ENCODE assay signal across 19 cellular contexts in the genomic region with DNA sequence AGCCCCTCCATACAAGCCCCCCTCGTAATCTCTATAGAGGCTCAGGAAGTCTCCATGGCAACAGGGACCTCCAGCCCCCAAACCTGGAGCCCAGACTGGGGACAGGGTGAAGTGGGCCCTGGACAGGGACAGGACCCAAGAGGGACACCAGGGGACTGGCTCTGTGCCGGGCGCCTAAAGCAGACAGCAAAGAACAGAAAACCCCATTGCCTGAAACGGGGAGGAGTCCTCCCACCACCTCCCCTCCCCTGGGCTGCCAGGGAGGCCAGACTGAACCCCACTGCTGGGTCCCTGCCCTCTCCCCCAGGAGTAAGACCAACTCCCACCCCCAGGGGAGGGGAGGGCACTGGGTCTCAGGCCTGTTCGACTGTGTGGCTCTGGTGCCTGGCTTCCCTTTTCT. TPM values are rescaled to one million over a fixed set of nuclear protein-coding genes. Genes with fewer than 3 reads are reported as not detected.
DNase-seq lines count a peak whose midpoint lies in the region; ATAC-seq, FAIRE-seq and TF ChIP-seq lines count a peak whose summit lies in the region.
"Had no signal": no experiment of that assay in that cellular context is flagged by ENCODE, and none has a peak within 500 bp of the region (broad histone marks: within the 10 kb centered on the region; RNA-seq: fewer than 3 reads in every experiment).

No MANE protein-coding gene starts in this region.

- H3K36me3 Mint-ChIP-seq in activated CD4-positive, alpha-beta T cell treated with anti-CD3 and anti-CD28 coated beads, Interleukin-2, amount 10 ng/mL, durations not matched to agents 7 days and 5 days (ENCODE audit: low read depth), result peaks cover 2% of the 10 kb centered on the region
- H3K36me3 Mint-ChIP-seq in activated CD4-positive, alpha-beta T cell treated with anti-CD3 and anti-CD28 coated beads, Interleukin-2, amount 10 ng/mL, durations not matched to agents 24 days and 14 days (ENCODE audit: low read depth), result no peaks in the 10 kb centered on the region
- H3K36me3 Mint-ChIP-seq in T-helper 17 cell (ENCODE audit: low read depth), result peaks cover 3% of the 10 kb centered on the region
- H3K36me3 Mint-ChIP-seq in stimulated activated memory B cell treated with anti-CD40 and anti-IgM and Interleukin-4, amounts not matched to agents 10 μg/mL and 1 μg/mL and 100 μg/mL, for 72 hours, result peaks cover 3% of the 10 kb centered on the region

- no peaks in the 10 kb centered on the region for H3K9me3 Mint-ChIP-seq in activated CD4-positive, alpha-beta T cell treated with anti-CD3 and anti-CD28 coated beads, Interleukin-2, amount 10 ng/mL, durations not matched to agents 7 days and 5 days
- H3K9me3 Mint-ChIP-seq in activated CD4-positive, alpha-beta T cell treated with anti-CD3 and anti-CD28 coated beads, Interleukin-2, amount 10 ng/mL, durations not matched to agents 24 days and 14 days, result no peaks in the 10 kb centered on the region
- H3K9me3 Mint-ChIP-seq in stimulated activated memory B cell treated with anti-CD40 and anti-IgM and Interleukin-4, amounts not matched to agents 10 μg/mL and 1 μg/mL and 100 μg/mL, for 72 hours, result no peaks in the 10 kb centered on the region

- FAIRE-seq in frontal cortex (lab: Jason Lieb, UNC), result no peak
- FAIRE-seq: A549, GM18507 had no signal

- peak overlapping the region; percentile 71 for H3K27ac Mint-ChIP-seq in activated CD4-positive, alpha-beta T cell treated with anti-CD3 and anti-CD28 coated beads, Interleukin-2, amount 10 ng/mL, durations not matched to agents 7 days and 5 days
- no peak overlapping the region for H3K27ac Mint-ChIP-seq in activated CD4-positive, alpha-beta T cell treated with anti-CD3 and anti-CD28 coated beads, Interleukin-2, amount 10 ng/mL, durations not matched to agents 24 days and 14 days
- H3K27ac Mint-ChIP-seq in T-helper 17 cell, result peak overlapping the region; percentile 91
- H3K27ac Mint-ChIP-seq in stimulated activated memory B cell treated with anti-CD40 and anti-IgM and Interleukin-4, amounts not matched to agents 10 μg/mL and 1 μg/mL and 100 μg/mL, for 72 hours, result peak overlapping the region; percentile 91

- H3K9me3 ChIP-seq in T-helper 17 cell (ENCODE audit: control insufficient read depth, low read length, poor library complexity, severe bottlenecking), result no peaks in the 10 kb centered on the region
- H3K9me3 ChIP-seq: A549, upper lobe of right lung had no signal

- no peak overlapping the region for H3K4me3 Mint-ChIP-seq in activated CD4-positive, alpha-beta T cell treated with anti-CD3 and anti-CD28 coated beads, Interleukin-2, amount 10 ng/mL, durations not matched to agents 7 days and 5 days
- no peak overlapping the region for H3K4me3 Mint-ChIP-seq in activated CD4-positive, alpha-beta T cell treated with anti-CD3 and anti-CD28 coated beads, Interleukin-2, amount 10 ng/mL, durations not matched to agents 24 days and 14 days
- H3K4me3 Mint-ChIP-seq in T-helper 17 cell, result peak overlapping the region; percentile 86
- H3K4me3 Mint-ChIP-seq in stimulated activated memory B cell treated with anti-CD40 and anti-IgM and Interleukin-4, amounts not matched to agents 10 μg/mL and 1 μg/mL and 100 μg/mL, for 72 hours, result no peak overlapping the region

- H3K4me3 ChIP-seq in dorsolateral prefrontal cortex, result no peak overlapping the region
- H3K4me3 ChIP-seq: A549, upper lobe of right lung had no signal

- no peak for DNase-seq in activated CD4-positive, alpha-beta T cell treated with anti-CD3 and anti-CD28 coated beads, Interleukin-2, amount 10 ng/mL, durations not matched to agents 7 days and 5 days
- DNase-seq in activated CD4-positive, alpha-beta T cell treated with anti-CD3 and anti-CD28 coated beads, Interleukin-2, amount 10 ng/mL, durations not matched to agents 24 days and 14 days, result no peak
- DNase-seq in T-helper 17 cell (no peak), dorsolateral prefrontal cortex (no peak), NCI-H2171 (lab: John Stamatoyannopoulos, UW) (no peak), frontal cortex (ENCODE audit: low spot score in 2 of 2) (no peak)
- DNase-seq in stimulated activated naive CD4-positive, alpha-beta T cell (lab: John Stamatoyannopoulos, UW), result no peak
- DNase-seq: DND-41; left cardiac atrium; NCI-H2029; OCI-M1; SIG-M5; stimulated activated CD4-positive, alpha-beta T cell treated with anti-CD3 and anti-CD28 coated beads, Interleukin-4, amount 100 ng/mL, for 4 hours; stimulated activated CD8-positive, alpha-beta memory T cell treated with anti-CD3 and anti-CD28 coated beads, Interleukin-4, amount 100 ng/mL, for 48 hours; upper lobe of right lung had no signal

- ATAC-seq in T-helper 17 cell, result no peak
- peak; percentile 6 for ATAC-seq in stimulated activated memory B cell treated with anti-CD40 and anti-IgM and Interleukin-4, amounts not matched to agents 10 μg/mL and 1 μg/mL and 100 μg/mL, for 72 hours
- ATAC-seq: left cardiac atrium had no signal

- TF ChIP-seq CTCF in dorsolateral prefrontal cortex (IDR thresholded peaks at IDR 0.05 in 54 of 56, conservative IDR thresholded peaks at IDR 0.05 in 2 of 56; ENCODE audit: low read depth in 1 of 56, partially characterized antibody in 56 of 56), result no peak

- no peaks in the 10 kb centered on the region for H3K27me3 Mint-ChIP-seq in activated CD4-positive, alpha-beta T cell treated with anti-CD3 and anti-CD28 coated beads, Interleukin-2, amount 10 ng/mL, durations not matched to agents 7 days and 5 days
- no peaks in the 10 kb centered on the region for H3K27me3 Mint-ChIP-seq in activated CD4-positive, alpha-beta T cell treated with anti-CD3 and anti-CD28 coated beads, Interleukin-2, amount 10 ng/mL, durations not matched to agents 24 days and 14 days
- no peaks in the 10 kb centered on the region for H3K27me3 Mint-ChIP-seq in T-helper 17 cell
- H3K27me3 Mint-ChIP-seq in stimulated activated memory B cell treated with anti-CD40 and anti-IgM and Interleukin-4, amounts not matched to agents 10 μg/mL and 1 μg/mL and 100 μg/mL, for 72 hours, result no peaks in the 10 kb centered on the region

- H3K27ac ChIP-seq in dorsolateral prefrontal cortex, result peak overlapping the region in 58 of 59 donors; percentile 29 to 100 (median 91)
- H3K27ac ChIP-seq: A549, parathyroid adenoma, upper lobe of right lung had no signal

- POLR2A ChIA-PET in activated CD4-positive, alpha-beta T cell treated with anti-CD3 and anti-CD28 coated beads, Interleukin-2, amount 10 ng/mL, durations not matched to agents 7 days and 5 days (lab: Charles Lee), result no interaction called here

- CTCF ChIA-PET in activated CD4-positive, alpha-beta T cell treated with anti-CD3 and anti-CD28 coated beads, Interleukin-2, amount 10 ng/mL, durations not matched to agents 7 days and 5 days (lab: Charles Lee), result interaction anchor here (1.4 to 3.6 kb wide), 2 partner anchors 11 to 13 kb away, joined by 3 to 13 read pairs; no protein-coding TSS in a partner anchor

- no peaks in the 10 kb centered on the region for H3K27me3 ChIP-seq in dorsolateral prefrontal cortex
- H3K27me3 ChIP-seq: upper lobe of right lung had no signal

- intact Hi-C loops in activated CD4-positive, alpha-beta T cell treated with anti-CD3 and anti-CD28 coated beads, Interleukin-2, amount 10 ng/mL, durations not matched to agents 24 days and 14 days (cut with micrococcal nuclease), result no loop called here
- intact Hi-C loops in dorsolateral prefrontal cortex (cut with DNase I), result loop anchor here in 1 of 2 donors (5.0 kb wide), 1 partner anchor 34 kb away; no protein-coding TSS in a partner anchor

- peaks cover 75% of the 10 kb centered on the region for H3K4me1 Mint-ChIP-seq in activated CD4-positive, alpha-beta T cell treated with anti-CD3 and anti-CD28 coated beads, Interleukin-2, amount 10 ng/mL, durations not matched to agents 7 days and 5 days
- H3K4me1 Mint-ChIP-seq in activated CD4-positive, alpha-beta T cell treated with anti-CD3 and anti-CD28 coated beads, Interleukin-2, amount 10 ng/mL, durations not matched to agents 24 days and 14 days, result peaks cover 52% of the 10 kb centered on the region
- peaks cover 54% of the 10 kb centered on the region for H3K4me1 Mint-ChIP-seq in T-helper 17 cell
- peaks cover 46% of the 10 kb centered on the region for H3K4me1 Mint-ChIP-seq in stimulated activated memory B cell treated with anti-CD40 and anti-IgM and Interleukin-4, amounts not matched to agents 10 μg/mL and 1 μg/mL and 100 μg/mL, for 72 hours

RNA-seq across cellular contexts. Expression of a gene that starts 40.7 kb away (rescaled TPM):
- total RNA-seq in activated CD4-positive, alpha-beta T cell treated with anti-CD3 and anti-CD28 coated beads, Interleukin-2, amount 10 ng/mL, durations not matched to agents 7 days and 5 days, result 1 to 10 TPM; 3.1 to 3.6 TPM
- 6.3 and 6.4 TPM in 2 replicates for total RNA-seq in activated CD4-positive, alpha-beta T cell treated with anti-CD3 and anti-CD28 coated beads, Interleukin-2, amount 10 ng/mL, durations not matched to agents 24 days and 14 days
- 1 to 10 TPM; 2.4 to 4.4 TPM for total RNA-seq in T-helper 17 cell
- 100 to 1,000 TPM in 2 of 120 experiments, 10 to 100 TPM in 118; 18.1 to 151 (median 44.9) TPM for total RNA-seq in dorsolateral prefrontal cortex
- 44.8 TPM for total RNA-seq in frontal cortex

RNA-seq across cellular contexts. Expression of a gene that starts 52.7 kb away (rescaled TPM):
- total RNA-seq in activated CD4-positive, alpha-beta T cell treated with anti-CD3 and anti-CD28 coated beads, Interleukin-2, amount 10 ng/mL, durations not matched to agents 7 days and 5 days, result 100 to 1,000 TPM; 115 to 137 TPM
- 126 and 130 TPM in 2 replicates for total RNA-seq in activated CD4-positive, alpha-beta T cell treated with anti-CD3 and anti-CD28 coated beads, Interleukin-2, amount 10 ng/mL, durations not matched to agents 24 days and 14 days
- total RNA-seq in T-helper 17 cell, result 100 to 1,000 TPM; 109 to 118 TPM
- total RNA-seq in dorsolateral prefrontal cortex, result 100 to 1,000 TPM; 100 to 178 (median 132) TPM
- total RNA-seq in frontal cortex, result 142 TPM

RNA-seq across cellular contexts. Expression of a gene that starts 53.0 kb away (rescaled TPM):
- 10 to 100 TPM; 32.2 to 34.2 TPM for total RNA-seq in activated CD4-positive, alpha-beta T cell treated with anti-CD3 and anti-CD28 coated beads, Interleukin-2, amount 10 ng/mL, durations not matched to agents 7 days and 5 days
- 33.0 and 36.6 TPM in 2 replicates for total RNA-seq in activated CD4-positive, alpha-beta T cell treated with anti-CD3 and anti-CD28 coated beads, Interleukin-2, amount 10 ng/mL, durations not matched to agents 24 days and 14 days
- total RNA-seq in T-helper 17 cell (10 to 100 TPM; 19.1 to 23.8 TPM), dorsolateral prefrontal cortex (10 to 100 TPM; 21.4 to 53.0 (median 33.6) TPM), frontal cortex (69.7 TPM)
